Comparison of ENCODE assay signal across 31 cellular contexts in the genomic region with DNA sequence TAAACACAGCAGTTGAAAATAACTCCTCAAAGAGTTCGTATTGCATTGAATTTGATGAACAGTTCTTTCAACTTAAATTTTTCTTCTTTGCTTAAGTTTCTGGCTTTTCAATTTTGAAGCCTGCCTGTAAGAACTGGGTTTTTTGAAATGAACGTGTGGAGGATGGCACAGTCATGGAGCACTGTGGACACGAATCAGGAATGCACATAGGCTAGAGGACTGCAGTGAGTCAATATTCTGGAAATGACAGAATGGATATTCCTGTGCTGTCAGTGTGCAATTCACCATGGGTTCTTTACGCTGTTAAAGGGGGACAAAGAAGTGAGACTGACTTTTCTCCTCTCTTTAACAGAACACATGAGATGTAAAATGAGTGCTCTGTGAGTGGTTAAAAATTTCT.
"Had no signal": no experiment of that assay in that cellular context is flagged by ENCODE, and none has a peak within 500 bp of the region (broad histone marks: within the 10 kb centered on the region; RNA-seq: fewer than 3 reads in every experiment).

No MANE protein-coding gene starts in this region.

- FAIRE-seq: astrocyte, bronchial epithelial cell, frontal cortex had no signal

- H3K36me3 ChIP-seq: brain microvascular endothelial cell had no signal

- DNase-seq: activated CD4-positive, alpha-beta memory T cell treated with anti-CD3 and anti-CD28 coated beads, Interleukin-2, amount 10 ng/mL, durations not matched to agents 7 days and 5 days; activated CD4-positive, alpha-beta T cell treated with anti-CD3 and anti-CD28 coated beads for 1 hour; activated CD4-positive, alpha-beta T cell treated with anti-CD3 and anti-CD28 coated beads for 4 hours; activated CD4-positive, alpha-beta T cell treated with anti-CD3 and anti-CD28 coated beads, Interleukin-2, amount 10 ng/mL, durations not matched to agents 7 days and 5 days; activated CD4-positive, alpha-beta T cell treated with anti-CD3 and anti-CD28 coated beads, Interleukin-2, amount 50 U/mL, for 4 hours; activated CD8-positive, alpha-beta memory T cell treated with anti-CD3 and anti-CD28 coated beads, Interleukin-2, amount 50 U/mL, for 48 hours; activated gamma-delta T cell; activated naive CD4-positive, alpha-beta T cell; activated naive CD4-positive, alpha-beta T cell treated with anti-CD3 and anti-CD28 coated beads, Interleukin-2, amount 10 ng/mL, durations not matched to agents 7 days and 5 days; activated naive CD8-positive, alpha-beta T cell treated with anti-CD3 and anti-CD28 coated beads, Interleukin-2, amount 10 ng/mL, durations not matched to agents 7 days and 5 days; activated T-cell treated with anti-CD3 and anti-CD28 coated beads for 4 hours; activated T-cell treated with anti-CD3 and anti-CD28 coated beads, Interleukin-2, amount 50 U/mL, for 24 hours; activated T-cell treated with anti-CD3 and anti-CD28 coated beads, Interleukin-2, amount 50 U/mL, for 72 hours; amniotic stem cell; anterior cingulate cortex; brain microvascular endothelial cell; dorsolateral prefrontal cortex; effector memory CD4-positive, alpha-beta T cell; endodermal cell; foreskin fibroblast; head of caudate nucleus; T-helper 1 cell; T-helper 17 cell; T1000 had no signal

- H3K27ac ChIP-seq: brain microvascular endothelial cell, coronary artery, dorsolateral prefrontal cortex had no signal

- H3K4me3 ChIP-seq: coronary artery, dorsolateral prefrontal cortex had no signal

- H3K27me3 ChIP-seq: brain microvascular endothelial cell, dorsolateral prefrontal cortex had no signal

- ATAC-seq: activated naive CD4-positive, alpha-beta T cell treated with anti-CD3 and anti-CD28 coated beads, Interleukin-2, amount 50 U/mL, for 72 hours; activated T-cell treated with anti-CD3 and anti-CD28 coated beads, Interleukin-2, amount 50 U/mL, for 72 hours; esophagus mucosa; T-helper 17 cell; WTC11 had no signal
